1 cellular context compared by ENCODE assay signal in genomic region chr1:15955552-15955951, GRCh38.
TF ChIP-seq lines count a peak whose summit lies in the region.

No MANE protein-coding gene starts in this region.

TF ChIP-seq in IMR-90, 13 proteins besides CTCF, POLR2A, EP300 and RAD21:
- TF ChIP-seq NFE2L2 (IDR thresholded peaks at IDR 0.05; ENCODE audit: low read depth, low read length) (no peak), RCOR1 (IDR thresholded peaks at IDR 0.05; ENCODE audit: insufficient replicate concordance, low read length) (no peak), MXI1 (IDR thresholded peaks at IDR 0.05; ENCODE audit: borderline replicate concordance, low read depth, low read length) (no peak), RFX5 (IDR thresholded peaks at IDR 0.05; ENCODE audit: low read depth, low read length) (no peak), BHLHE40 (IDR thresholded peaks at IDR 0.05; ENCODE audit: low read depth, low read length) (no peak), MAFK (IDR thresholded peaks at IDR 0.05; ENCODE audit: low read depth, low read length) (no peak), MAZ (IDR thresholded peaks at IDR 0.05; ENCODE audit: borderline replicate concordance, low read depth, low read length) (no peak), CEBPB (IDR thresholded peaks at IDR 0.05; ENCODE audit: low read depth, low read length) (no peak), SMC3 (IDR thresholded peaks at IDR 0.05; ENCODE audit: low read depth, low read length) (no peak), FOS (IDR thresholded peaks at IDR 0.05; ENCODE audit: low read depth, low read length) (no peak), USF2 (IDR thresholded peaks at IDR 0.05; ENCODE audit: low read depth, low read length) (no peak), CHD1 (IDR thresholded peaks at IDR 0.05; ENCODE audit: low read depth, low read length) (no peak), ELK1 (IDR thresholded peaks at IDR 0.05; ENCODE audit: borderline replicate concordance, low read depth, low read length) (no peak)
TF ChIP-seq in IMR-90: peak in this region for 0.
